In the genomic region with DNA sequence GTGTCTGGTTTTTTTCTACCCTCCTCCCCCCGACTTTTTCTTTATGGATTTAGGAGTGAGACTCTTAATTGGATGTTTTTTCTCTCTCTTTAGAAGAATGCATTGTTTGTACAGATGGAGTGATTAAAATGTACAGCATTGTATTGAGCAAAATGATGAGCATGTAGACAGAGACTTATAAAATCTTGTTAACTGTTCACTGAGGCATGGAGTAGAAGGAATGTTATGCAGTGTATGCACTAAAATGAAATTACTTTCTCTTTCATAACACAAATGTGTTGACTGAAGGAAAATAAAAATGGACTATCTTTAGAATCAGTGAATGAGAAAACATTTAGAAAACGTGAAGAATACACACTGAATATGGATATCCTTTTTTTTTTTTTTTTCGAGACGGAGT, we compare ENCODE assay signal across 9 cellular contexts. TPM values are rescaled to one million over a fixed set of nuclear protein-coding genes. Genes with fewer than 3 reads are reported as not detected.
DNase-seq lines count a peak whose midpoint lies in the region; ATAC-seq and TF ChIP-seq lines count a peak whose summit lies in the region.
"Had no signal": no experiment of that assay in that cellular context is flagged by ENCODE, and none has a peak within 500 bp of the region (broad histone marks: within the 10 kb centered on the region; RNA-seq: fewer than 3 reads in every experiment).

No MANE protein-coding gene starts in this region.

- no peaks in the 10 kb centered on the region for H3K27me3 Mint-ChIP-seq in nephron (ENCODE audit: low read depth)
- no peaks in the 10 kb centered on the region for H3K27me3 Mint-ChIP-seq in activated CD8-positive, alpha-beta T cell treated with anti-CD3 and anti-CD28 coated beads for 36 hours

- CTCF ChIA-PET in A673 (lab: Charles Lee): no interaction called here
- CTCF ChIA-PET in activated CD8-positive, alpha-beta T cell treated with anti-CD3 and anti-CD28 coated beads for 36 hours (lab: Charles Lee): no interaction called here

- H3K36me3 ChIP-seq in Karpas-422 (ENCODE audit: insufficient read depth, low read length): no peaks in the 10 kb centered on the region
- H3K36me3 ChIP-seq in A673 (ENCODE audit: insufficient read depth, low read length, poor library complexity, severe bottlenecking): no peaks in the 10 kb centered on the region
- no peaks in the 10 kb centered on the region for H3K36me3 ChIP-seq in colonic mucosa

- H3K4me3 Mint-ChIP-seq in nephron: no peak overlapping the region
- H3K4me3 Mint-ChIP-seq in activated CD8-positive, alpha-beta T cell treated with anti-CD3 and anti-CD28 coated beads for 36 hours: no peak overlapping the region

- BruUV-seq in A673 (replicated peaks; lab: Mats Ljungman, UMichigan): no TSS peak

- H2AFZ ChIP-seq in Karpas-422 (ENCODE audit: low read length): no peak overlapping the region

- H4K20me1 ChIP-seq in Karpas-422 (ENCODE audit: insufficient read depth, low read depth, low read length): no peaks in the 10 kb centered on the region

- H3K27me3 ChIP-seq in Karpas-422 (ENCODE audit: low read length): no peaks in the 10 kb centered on the region
- no peaks in the 10 kb centered on the region for H3K27me3 ChIP-seq in A673 (replicated peaks; ENCODE audit: insufficient read depth, low read depth, low read length, poor library complexity)
- H3K27me3 ChIP-seq in colonic mucosa: no peaks in the 10 kb centered on the region

- POLR2A ChIA-PET in A673 (lab: Charles Lee; ENCODE audit: low non-redundant PET): no interaction called here
- POLR2A ChIA-PET in activated CD8-positive, alpha-beta T cell treated with anti-CD3 and anti-CD28 coated beads for 36 hours (lab: Charles Lee): interaction anchor here (0.7 kb wide), 1 partner anchor 52 kb away, joined by 3 read pairs; no protein-coding TSS in a partner anchor

- peaks cover 51% of the 10 kb centered on the region for H3K4me1 ChIP-seq in Karpas-422 (ENCODE audit: low read length)
- H3K4me1 ChIP-seq in A673 (ENCODE audit: insufficient read depth, low read length, poor library complexity, severe bottlenecking): peaks cover 17% of the 10 kb centered on the region
- no peaks in the 10 kb centered on the region for H3K4me1 ChIP-seq in colonic mucosa
- H3K4me1 ChIP-seq: Caco-2 had no signal

- H3K4me3 ChIP-seq in Karpas-422 (ENCODE audit: low read length) (peak overlapping the region; percentile 29; the same call in 1 of the 2 replicates), A673 (ENCODE audit: low read depth, low read length, poor library complexity, severe bottlenecking) (no peak overlapping the region), colonic mucosa (no peak overlapping the region)

- H3K27ac Mint-ChIP-seq in nephron: peak overlapping the region in 2 of 3 experiments; percentile 40 to 85
- H3K27ac Mint-ChIP-seq in activated CD8-positive, alpha-beta T cell treated with anti-CD3 and anti-CD28 coated beads for 36 hours: no peak overlapping the region

- 0 out of 2 replicates have a peak overlapping the region, but pooled peaks have one; percentile 13 for H3K9ac ChIP-seq in Karpas-422 (ENCODE audit: low read length)
- no peak overlapping the region for H3K9ac ChIP-seq in colonic mucosa (ENCODE audit: low read depth in 2 of 2, low read length in 2 of 2)

- ATAC-seq in GM18909 (IDR thresholded peaks at IDR 0.05; ENCODE audit: poor library complexity, unreplicated experiment) (peak; percentile 48), HG02571 (IDR thresholded peaks at IDR 0.05; ENCODE audit: unreplicated experiment) (peak; percentile 36)
- no peak for ATAC-seq in activated CD8-positive, alpha-beta T cell treated with anti-CD3 and anti-CD28 coated beads for 36 hours

- H3K9me3 ChIP-seq in Karpas-422 (ENCODE audit: low read length) (no peaks in the 10 kb centered on the region), A673 (ENCODE audit: low read depth, low read length, poor library complexity, severe bottlenecking) (no peaks in the 10 kb centered on the region), colonic mucosa (no peaks in the 10 kb centered on the region)
- H3K9me3 ChIP-seq: Caco-2 had no signal

- H3K36me3 Mint-ChIP-seq in nephron (ENCODE audit: low read depth): peaks cover 13% of the 10 kb centered on the region
- peaks cover 5% of the 10 kb centered on the region for H3K36me3 Mint-ChIP-seq in activated CD8-positive, alpha-beta T cell treated with anti-CD3 and anti-CD28 coated beads for 36 hours (ENCODE audit: low read depth)

- peak overlapping the region; percentile 36 for H3K4me2 ChIP-seq in Karpas-422 (ENCODE audit: low read depth, low read length, poor library complexity, severe bottlenecking)

- DNase-seq in Karpas-422: no peak
- DNase-seq in putamen (ENCODE audit: low spot score): no peak
- DNase-seq in A673 (ENCODE audit: low spot score): no peak
- DNase-seq in activated CD8-positive, alpha-beta T cell treated with anti-CD3 and anti-CD28 coated beads for 36 hours: no peak
- DNase-seq in colonic mucosa: no peak
- DNase-seq: Caco-2 had no signal

- peaks cover 20% of the 10 kb centered on the region for H3K4me1 Mint-ChIP-seq in nephron
- H3K4me1 Mint-ChIP-seq in activated CD8-positive, alpha-beta T cell treated with anti-CD3 and anti-CD28 coated beads for 36 hours (ENCODE audit: low read depth): peaks cover 38% of the 10 kb centered on the region

- intact Hi-C loops in A673 (cut with micrococcal nuclease; ENCODE audit: unreplicated experiment): no loop called here
- intact Hi-C loops in activated CD8-positive, alpha-beta T cell treated with anti-CD3 and anti-CD28 coated beads for 36 hours (cut with micrococcal nuclease): no loop called here
- intact Hi-C loops in colonic mucosa (cut with DNase I): no loop called here

- peak overlapping the region; percentile 43; the same call in 1 of the 2 replicates for H3K27ac ChIP-seq in Karpas-422 (ENCODE audit: low read length)
- H3K27ac ChIP-seq in A673 (ENCODE audit: low read depth, low read length, poor library complexity, severe bottlenecking): no peak overlapping the region
- H3K27ac ChIP-seq in colonic mucosa: no peak overlapping the region

- H3K9me2 ChIP-seq in Karpas-422 (replicated peaks; ENCODE audit: insufficient read depth, low read length): no peaks in the 10 kb centered on the region

- H3K79me2 ChIP-seq in Karpas-422 (ENCODE audit: low read length): peaks cover 98% of the 10 kb centered on the region

- no peaks in the 10 kb centered on the region for H3K9me3 Mint-ChIP-seq in nephron
- H3K9me3 Mint-ChIP-seq in activated CD8-positive, alpha-beta T cell treated with anti-CD3 and anti-CD28 coated beads for 36 hours: no peaks in the 10 kb centered on the region

- no peak for TF ChIP-seq CTCF in nephron (IDR thresholded peaks at IDR 0.05; ENCODE audit: unreplicated experiment in 3 of 3)
- no peak for TF ChIP-seq CTCF in A673 (conservative IDR thresholded peaks at IDR 0.05; ENCODE audit: low read depth, low read length)
- no peak for TF ChIP-seq CTCF in activated CD8-positive, alpha-beta T cell treated with anti-CD3 and anti-CD28 coated beads for 36 hours (IDR thresholded peaks at IDR 0.05)
- TF ChIP-seq CTCF in colonic mucosa (IDR thresholded peaks at IDR 0.05): no peak

RNA-seq across cellular contexts. Expression of a gene that starts 39.8 kb away (rescaled TPM):
- 114 and 174 TPM in 2 replicates for total RNA-seq in Karpas-422 (2014; rRNA removed; shearing (Covaris generic); ENCODE audit: low replicate concordance)
- total RNA-seq in A673 (2021) (41.4 and 42.8 TPM in 2 replicates), colonic mucosa (10 to 100 TPM; 56.0 to 82.4 TPM)
- total RNA-seq in activated CD8-positive, alpha-beta T cell treated with anti-CD3 and anti-CD28 coated beads for 36 hours: 10 to 100 TPM; 29.6 to 30.7 TPM

RNA-seq across cellular contexts. Expression of a gene that starts 53.6 kb away (rescaled TPM):
- 38.8 and 57.0 TPM in 2 replicates for total RNA-seq in Karpas-422 (2014; rRNA removed; shearing (Covaris generic); ENCODE audit: low replicate concordance)
- 2.0 and 5.3 TPM in 2 replicates for total RNA-seq in A673 (2021)
- 10 to 100 TPM; 58.9 to 61.0 TPM for total RNA-seq in activated CD8-positive, alpha-beta T cell treated with anti-CD3 and anti-CD28 coated beads for 36 hours
- total RNA-seq in colonic mucosa: 10 to 100 TPM; 16.0 to 39.8 TPM
